15 cellular contexts compared by ENCODE assay signal in the genomic region with DNA sequence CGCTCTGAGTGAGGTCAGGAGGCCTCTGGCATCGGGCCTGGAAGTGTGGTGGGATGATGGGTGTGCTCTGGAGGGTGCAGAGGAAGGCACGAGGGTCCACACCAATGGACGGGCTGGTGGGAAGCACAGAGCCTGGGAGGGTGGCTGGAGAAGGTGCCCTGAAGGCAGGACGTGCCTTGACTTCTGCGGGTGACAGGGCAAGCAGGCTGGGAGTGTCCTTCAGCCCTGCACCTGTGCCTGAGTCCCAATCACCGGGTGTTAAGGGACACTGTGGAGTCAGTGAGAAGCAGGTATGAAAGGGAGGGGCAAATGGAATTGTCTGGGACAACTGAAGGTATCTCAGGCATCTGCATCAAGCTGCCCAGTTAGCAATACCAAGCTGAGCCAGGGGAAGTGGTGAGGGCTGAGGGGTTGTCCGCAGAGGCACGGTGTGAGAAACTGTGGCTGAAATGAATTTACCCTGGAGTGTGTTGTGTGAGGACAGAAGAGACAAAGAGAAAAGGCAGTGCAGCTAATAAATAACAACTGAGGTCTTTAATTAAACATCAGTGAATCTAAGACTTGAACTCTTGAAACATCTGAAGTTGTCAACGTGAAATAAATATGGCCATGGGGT.
"Had no signal": no experiment of that assay in that cellular context is flagged by ENCODE, and none has a peak within 500 bp of the region (broad histone marks: within the 10 kb centered on the region; RNA-seq: fewer than 3 reads in every experiment).

No MANE protein-coding gene starts in this region.

- H3K36me3 ChIP-seq: SJCRH30, suprapubic skin had no signal

- ATAC-seq: psoas muscle, upper lobe of right lung had no signal

- H3K4me3 ChIP-seq: psoas muscle, sigmoid colon, SJCRH30, suprapubic skin, upper lobe of right lung had no signal

- H3K4me1 ChIP-seq: psoas muscle, sigmoid colon, upper lobe of right lung had no signal

- H3K27ac ChIP-seq: psoas muscle, sigmoid colon, SJCRH30, suprapubic skin, upper lobe of right lung had no signal

- H3K27ac Mint-ChIP-seq: mesothelial cell of epicardium had no signal

- DNase-seq: activated CD4-positive, alpha-beta T cell treated with anti-CD3 and anti-CD28 coated beads for 1 hour; activated T-cell treated with anti-CD3 and anti-CD28 coated beads for 4 hours; central memory CD4-positive, alpha-beta T cell; hippocampal formation; kidney glomerular epithelial cell; nucleus accumbens; psoas muscle; sigmoid colon; SJCRH30; stimulated activated CD4-positive, alpha-beta T cell treated with anti-CD3 and anti-CD28 coated beads, Interleukin-2, amount 100 ng/mL, for 24 hours; stimulated activated naive CD4-positive, alpha-beta T cell treated with Interleukin-2 at 50 U/mL for 16 hours; SW 1271; upper lobe of right lung had no signal

- H3K9me3 ChIP-seq: psoas muscle, sigmoid colon, SJCRH30, suprapubic skin, upper lobe of right lung had no signal

- H3K27me3 ChIP-seq: sigmoid colon, SJCRH30, suprapubic skin, upper lobe of right lung had no signal

- H3K4me3 Mint-ChIP-seq: mesothelial cell of epicardium had no signal
